17 cellular contexts compared by ENCODE assay signal in the genomic region with DNA sequence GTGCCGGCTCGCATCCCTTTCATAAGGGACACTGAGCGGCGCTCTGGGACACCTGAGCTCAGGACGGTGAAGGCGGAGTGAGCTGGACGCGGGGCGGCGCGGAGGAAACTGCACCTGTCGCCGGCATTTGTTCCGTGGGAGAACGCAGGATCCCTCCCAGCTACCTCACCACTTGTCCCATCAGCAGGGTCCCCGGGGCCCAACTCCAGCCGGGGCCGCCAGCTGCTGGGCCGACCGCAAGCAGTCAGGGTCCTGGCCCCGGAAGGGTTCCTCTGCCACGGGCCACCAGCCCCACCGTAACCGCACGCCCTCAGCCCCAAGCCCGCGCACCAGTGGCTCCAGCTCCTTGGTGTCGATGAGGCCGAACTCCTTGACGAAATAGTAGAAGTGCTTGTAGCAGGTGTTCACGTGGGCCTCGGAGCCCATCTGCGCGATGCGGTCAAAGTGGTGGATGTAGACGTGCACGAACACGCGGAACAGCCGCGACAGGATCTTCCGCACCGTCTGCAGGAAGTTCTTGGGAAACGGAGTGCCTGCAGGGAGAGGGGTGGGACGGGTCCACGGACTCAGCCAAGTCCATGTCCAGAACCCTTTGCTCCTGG.
"Had no signal": no experiment of that assay in that cellular context is flagged by ENCODE, and none has a peak within 500 bp of the region (broad histone marks: within the 10 kb centered on the region; RNA-seq: fewer than 3 reads in every experiment).

No MANE protein-coding gene starts in this region.

- H3K9me3 ChIP-seq: right atrium auricular region, stomach, testis, upper lobe of left lung had no signal

- H3K4me1 ChIP-seq: right atrium auricular region had no signal

- H3K4me3 ChIP-seq: lung, right atrium auricular region, stomach, testis, upper lobe of left lung had no signal

- H3K27me3 ChIP-seq: right atrium auricular region, stomach, testis, upper lobe of left lung had no signal

- DNase-seq: activated CD4-positive, alpha-beta T cell treated with anti-CD3 and anti-CD28 coated beads for 1 hour; activated CD4-positive, alpha-beta T cell treated with anti-CD3 and anti-CD28 coated beads, Interleukin-2, amount 50 U/mL, for 48 hours; activated CD8-positive, alpha-beta memory T cell treated with anti-CD3 and anti-CD28 coated beads, Interleukin-2, amount 50 U/mL, for 4 hours; activated gamma-delta T cell treated with Interleukin-2 at 50 U/mL for 16 hours; amniotic stem cell; stimulated activated CD4-positive, alpha-beta T cell treated with anti-CD3 and anti-CD28 coated beads, Interleukin-15, amount 100 ng/mL, for 24 hours; stimulated activated CD4-positive, alpha-beta T cell treated with anti-CD3 and anti-CD28 coated beads, Interleukin-4, amount 100 ng/mL, for 1 hour; stomach; T-cell; T-helper 9 cell; testis had no signal

- H3K27ac ChIP-seq: right atrium auricular region, stomach, testis, upper lobe of left lung had no signal

- FAIRE-seq: colon, islet of Langerhans had no signal

- ATAC-seq: esophagus mucosa, T-cell had no signal
